32 cellular contexts compared by ENCODE assay signal in the genomic region with DNA sequence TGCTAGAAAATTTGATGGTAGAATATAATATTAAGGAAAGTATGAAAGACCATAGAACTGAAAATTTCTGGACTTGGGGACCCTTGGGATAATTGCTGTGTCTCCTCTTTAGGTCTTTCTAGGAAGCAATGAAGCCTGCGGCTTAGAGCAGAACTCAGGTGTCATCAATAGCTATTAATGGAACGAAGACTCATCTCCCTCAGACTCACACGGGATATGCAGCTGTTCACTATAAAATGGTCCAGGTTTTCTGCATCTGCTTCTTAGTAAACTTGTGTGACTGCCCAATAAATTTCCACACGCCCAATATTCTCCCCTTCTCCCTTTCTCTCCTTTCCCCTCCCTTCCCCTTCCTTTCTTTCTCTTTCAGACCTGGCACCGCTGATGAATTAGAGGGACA.
"Had no signal": no experiment of that assay in that cellular context is flagged by ENCODE, and none has a peak within 500 bp of the region (broad histone marks: within the 10 kb centered on the region; RNA-seq: fewer than 3 reads in every experiment).

No MANE protein-coding gene starts in this region.

- H3K27me3 ChIP-seq: left lung, neural progenitor cell, neutrophil, ovary, sigmoid colon, stomach, testis, thyroid gland, transverse colon, upper lobe of left lung, vagina had no signal

- H3K27ac ChIP-seq: left lung, lower lobe of right lung, neural progenitor cell, neutrophil, ovary, sigmoid colon, skin epidermis, stomach, testis, thyroid gland, transverse colon, upper lobe of left lung, vagina had no signal

- H3K9ac ChIP-seq: neural progenitor cell had no signal

- H3K9me3 ChIP-seq: left lung, lower lobe of right lung, neutrophil, ovary, sigmoid colon, stomach, testis, thyroid gland, transverse colon, upper lobe of left lung, vagina had no signal

- ATAC-seq: left colon; left lung; lower lobe of right lung; natural killer cell; right cardiac atrium; stimulated activated naive B cell treated with anti-CD40 and anti-IgM and Interleukin-4, amounts not matched to agents 10 μg/mL and 1 μg/mL and 100 μg/mL, for 72 hours; stimulated activated naive CD8-positive, alpha-beta T cell treated with anti-CD3 and anti-CD28 coated beads, Interleukin-15, Interleukin-2, amounts not matched to agents 100 U/mL and 50 U/mL, for 24 hours had no signal

- H3K36me3 ChIP-seq: left lung, lower lobe of right lung, neural progenitor cell, neutrophil, ovary, sigmoid colon, stomach, thyroid gland, transverse colon, upper lobe of left lung, vagina had no signal

- H3K4me2 ChIP-seq: neural progenitor cell had no signal

- FAIRE-seq: islet of Langerhans, kidney had no signal

- H3K4me3 ChIP-seq: left lung, lower lobe of right lung, neural progenitor cell, ovary, sigmoid colon, skin epidermis, stomach, testis, thyroid gland, transverse colon, upper lobe of left lung, vagina had no signal

- H3K4me1 ChIP-seq: left lung, lower lobe of right lung, stomach, testis, thyroid gland, transverse colon, upper lobe of left lung, vagina had no signal

- H2AFZ ChIP-seq: neural progenitor cell had no signal

- DNase-seq: hypothalamus; immature natural killer cell; kidney; left colon; left lung; lower lobe of right lung; mammary epithelial cell; mesenchymal stem cell; naive B cell; natural killer cell; nephron progenitor cell; occipital lobe; ovary; retina; right cardiac atrium; sigmoid colon; stimulated activated CD4-positive, alpha-beta T cell treated with anti-CD3 and anti-CD28 coated beads, Interleukin-12 subunit alpha, Interleukin-12 subunit beta, amount 100 ng/mL, for 4 hours; stimulated activated CD4-positive, alpha-beta T cell treated with anti-CD3 and anti-CD28 coated beads, Interleukin-15, amount 100 ng/mL, for 24 hours; stimulated activated CD4-positive, alpha-beta T cell treated with anti-CD3 and anti-CD28 coated beads, Interleukin-2, amount 100 ng/mL, for 24 hours; stimulated activated CD4-positive, alpha-beta T cell treated with anti-CD3 and anti-CD28 coated beads, Interleukin-4, amount 100 ng/mL, for 1 hour; stimulated activated naive B cell treated with anti-CD40 and anti-IgM and Interleukin-4, amounts not matched to agents 10 μg/mL and 1 μg/mL and 100 μg/mL, for 72 hours; stimulated activated naive CD8-positive, alpha-beta T cell treated with anti-CD3 and anti-CD28 coated beads, Interleukin-15, Interleukin-2, amounts not matched to agents 100 U/mL and 50 U/mL, for 24 hours; stomach; testis; thyroid gland; transverse colon; upper lobe of left lung had no signal
